ENCODE assay signal across 14 cellular contexts in the genomic region with DNA sequence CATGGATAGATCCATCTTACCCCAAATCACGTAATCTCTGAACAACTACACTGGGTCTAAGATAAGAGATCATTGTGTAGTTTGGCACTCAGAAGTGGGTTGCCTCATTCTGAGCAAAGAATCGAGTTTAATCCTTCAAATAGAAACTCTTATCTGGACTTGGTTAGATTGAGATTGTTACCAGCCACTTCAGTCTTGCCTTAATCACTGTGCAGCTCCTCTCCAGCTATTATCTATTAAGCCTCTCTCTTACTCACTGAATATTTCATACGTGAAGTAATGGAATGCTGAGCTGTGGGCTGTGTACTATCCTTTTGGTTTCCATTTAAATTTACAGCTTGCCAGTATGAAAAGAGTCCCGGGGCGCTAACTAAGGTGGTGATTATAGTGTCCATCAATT.
DNase-seq lines count a peak whose midpoint lies in the region; TF ChIP-seq lines count a peak whose summit lies in the region.
"Had no signal": no experiment of that assay in that cellular context is flagged by ENCODE, and none has a peak within 500 bp of the region (broad histone marks: within the 10 kb centered on the region; RNA-seq: fewer than 3 reads in every experiment).

No MANE protein-coding gene starts in this region.

- no peaks in the 10 kb centered on the region for H3K9me3 Mint-ChIP-seq in type B pancreatic cell
- H3K9me3 Mint-ChIP-seq: activated T-cell treated with anti-CD3 and anti-CD28 coated beads, Interleukin-2, amount 50 U/mL, for 24 hours had no signal

- no peaks in the 10 kb centered on the region for H3K9me3 ChIP-seq in HEK293 (ENCODE audit: control insufficient read depth, insufficient read depth, low read depth, low read length)

- TF ChIP-seq CTCF in HEK293 (tag by site-specific recombination; IDR thresholded peaks at IDR 0.05), result no peak
- TF ChIP-seq CTCF in cardiac fibroblast (IDR thresholded peaks at IDR 0.05; ENCODE audit: low read depth, low read length), result no peak
- TF ChIP-seq CTCF in type B pancreatic cell (conservative IDR thresholded peaks at IDR 0.05), result no peak

- no peaks in the 10 kb centered on the region for H3K36me3 ChIP-seq in HEK293 (ENCODE audit: control insufficient read depth in 2 of 2, insufficient read depth in 1 of 2, low read length in 2 of 2)

- H3K4me3 Mint-ChIP-seq in type B pancreatic cell, result peak overlapping the region; percentile 4
- H3K4me3 Mint-ChIP-seq: activated T-cell treated with anti-CD3 and anti-CD28 coated beads, Interleukin-2, amount 50 U/mL, for 24 hours had no signal

- H3K36me3 Mint-ChIP-seq in type B pancreatic cell, result no peaks in the 10 kb centered on the region

- peaks cover 10% of the 10 kb centered on the region for H3K4me1 Mint-ChIP-seq in type B pancreatic cell (ENCODE audit: unreplicated experiment)

- CTCF ChIA-PET in HEK293 (lab: Yijun Ruan, JAX), result no interaction called here

- H3K27me3 Mint-ChIP-seq in type B pancreatic cell, result peaks cover 2% of the 10 kb centered on the region
- H3K27me3 Mint-ChIP-seq: activated T-cell treated with anti-CD3 and anti-CD28 coated beads, Interleukin-2, amount 50 U/mL, for 24 hours had no signal

- H3K4me1 ChIP-seq in HEK293 (ENCODE audit: control insufficient read depth, insufficient read depth, low read length), result peaks cover 6% of the 10 kb centered on the region

- POLR2A ChIA-PET in HEK293 (lab: Yijun Ruan, JAX), result no interaction called here

- no peak overlapping the region for H3K27ac Mint-ChIP-seq in type B pancreatic cell
- H3K27ac Mint-ChIP-seq: activated T-cell treated with anti-CD3 and anti-CD28 coated beads, Interleukin-2, amount 50 U/mL, for 24 hours had no signal

- no peak overlapping the region for H3K4me3 ChIP-seq in HEK293 (ENCODE audit: low read depth, low read length)
- peak overlapping the region in 1 of 2 donors; percentile 34 for H3K4me3 ChIP-seq in cardiac fibroblast (replicated peaks in 1 of 2; ENCODE audit: low read depth in 2 of 2, low read length in 2 of 2)

- H3K27ac ChIP-seq in HEK293 (ENCODE audit: extremely low read depth, low read depth, low read length), result no peak overlapping the region

- DNase-seq in cardiac fibroblast (ENCODE audit: low read depth in 2 of 2) (peak; percentile 40 to 72), iris pigment epithelial cell (ENCODE audit: low read depth) (peak; percentile 89), type B pancreatic cell (ENCODE audit: extremely low spot score, unreplicated experiment) (no peak), NCI-H146 treated with DMSO at 0.1 percent for 48 hours (lab: John Stamatoyannopoulos, UW; ENCODE audit: unreplicated experiment) (no peak), NCI-H524 treated with DMSO at 0.1 percent for 48 hours (lab: John Stamatoyannopoulos, UW) (no peak)
- DNase-seq in activated CD8-positive, alpha-beta memory T cell treated with anti-CD3 and anti-CD28 coated beads for 24 hours, result no peak
- DNase-seq: activated CD4-positive, CD25-positive, alpha-beta regulatory T cell treated with anti-CD3 and anti-CD28 coated beads, Interleukin-2, amount 50 U/mL, for 72 hours; activated T-cell treated with anti-CD3 and anti-CD28 coated beads, Interleukin-2, amount 50 U/mL, for 24 hours; amniotic stem cell; effector CD8-positive, alpha-beta T cell; Karpas-422; mesendoderm; NCI-H1930 had no signal

TF ChIP-seq in HEK293, 187 proteins besides CTCF, POLR2A, EP300 and RAD21:
- TF ChIP-seq ZFP69B (tag by site-specific recombination; IDR thresholded peaks at IDR 0.05) (no peak), SP7 (tag by site-specific recombination; IDR thresholded peaks at IDR 0.05) (peak; percentile 67), ZXDB (tag by site-specific recombination; IDR thresholded peaks at IDR 0.05) (peak; percentile 62; the same call in 1 of the 2 replicates), ZNF692 (tag by site-specific recombination; IDR thresholded peaks at IDR 0.05) (peak; percentile 50; the same call in 1 of the 2 replicates)

Comparison
In these comparisons a context has a peak if more than half of its experiments do, and no peak if none do; other contexts are left out.
1. DNase-seq: peak in cardiac fibroblast (2 of 2) and iris pigment epithelial cell (single experiment); none in type B pancreatic cell (single experiment), NCI-H146 treated with DMSO at 0.1 percent for 48 hours (single experiment), NCI-H524 treated with DMSO at 0.1 percent for 48 hours (single experiment) and activated CD8-positive, alpha-beta memory T cell treated with anti-CD3 and anti-CD28 coated beads for 24 hours (single experiment).